Comparison of ENCODE assay signal across 8 cellular contexts in genomic region chr4:77473509-77473908, GRCh38.
DNase-seq lines count a peak whose midpoint lies in the region; ATAC-seq and TF ChIP-seq lines count a peak whose summit lies in the region.
"Had no signal": no experiment of that assay in that cellular context is flagged by ENCODE, and none has a peak within 500 bp of the region (broad histone marks: within the 10 kb centered on the region; RNA-seq: fewer than 3 reads in every experiment).

No MANE protein-coding gene starts in this region.

- no peak overlapping the region for H3K4me3 ChIP-seq in KMS-11 (IDR thresholded peaks at IDR 0.05; ENCODE audit: insufficient read depth, low read depth, low read length)
- no peak overlapping the region for H3K4me3 ChIP-seq in psoas muscle
- no peak overlapping the region for H3K4me3 ChIP-seq in esophagus muscularis mucosa

- WGBS in psoas muscle, 3 donors = 40 to 63% (median 60%) methylated on average over 1 of the region's 1 CpG
- WGBS in esophagus muscularis mucosa = 43% methylated on average over 1 of the region's 1 CpG

- DNase-seq in chondrocyte (ENCODE audit: low spot score) (no peak), psoas muscle (no peak), esophagus muscularis mucosa (ENCODE audit: extremely low spot score) (no peak), H4 (ENCODE audit: low spot score) (no peak)
- no peak for DNase-seq in activated CD4-positive, alpha-beta T cell treated with anti-CD3 and anti-CD28 coated beads, Interleukin-2, amount 10 ng/mL, durations not matched to agents 7 days and 5 days

- no peaks in the 10 kb centered on the region for H3K79me2 ChIP-seq in KMS-11 (ENCODE audit: insufficient read depth, low read depth)

- intact Hi-C loops in psoas muscle (cut with DNase I) (no loop called here), esophagus muscularis mucosa (cut with DNase I) (no loop called here)

- H3K4me2 ChIP-seq in KMS-11 = no peak overlapping the region

- H3K27me3 ChIP-seq in KMS-11 (ENCODE audit: insufficient read depth, low read depth) = no peaks in the 10 kb centered on the region
- H3K27me3 ChIP-seq in psoas muscle (ENCODE audit: insufficient read depth in 3 of 3, low read length in 2 of 3) = peaks cover 0 to 2% (median 0%) of the 10 kb centered on the region in 3 donors
- no peaks in the 10 kb centered on the region for H3K27me3 ChIP-seq in esophagus muscularis mucosa

- H3K27ac Mint-ChIP-seq in chondrocyte (ENCODE audit: unreplicated experiment) = no peak overlapping the region
- no peak overlapping the region for H3K27ac Mint-ChIP-seq in activated CD4-positive, alpha-beta T cell treated with anti-CD3 and anti-CD28 coated beads, Interleukin-2, amount 10 ng/mL, durations not matched to agents 7 days and 5 days
- H3K27ac Mint-ChIP-seq: activated naive CD4-positive, alpha-beta T cell treated with anti-CD3 and anti-CD28 coated beads, Interleukin-2, amount 50 U/mL, for 24 hours had no signal

- TF ChIP-seq EP300 in esophagus muscularis mucosa (IDR thresholded peaks at IDR 0.05) = no peak

- no peak for TF ChIP-seq POLR2A in esophagus muscularis mucosa (IDR thresholded peaks at IDR 0.05; ENCODE audit: low read depth)

- peak; percentile 80 for TF ChIP-seq CTCF in KMS-11 (conservative IDR thresholded peaks at IDR 0.05; ENCODE audit: low read depth, low read length)
- peak; percentile 57 for TF ChIP-seq CTCF in chondrocyte (IDR thresholded peaks at IDR 0.05)
- peak; percentile 14 for TF ChIP-seq CTCF in psoas muscle (IDR thresholded peaks at IDR 0.05)
- peak in 1 of 3 experiments; percentile 19 for TF ChIP-seq CTCF in esophagus muscularis mucosa (IDR thresholded peaks at IDR 0.05)

- POLR2A ChIA-PET in activated CD4-positive, alpha-beta T cell treated with anti-CD3 and anti-CD28 coated beads, Interleukin-2, amount 10 ng/mL, durations not matched to agents 7 days and 5 days (lab: Charles Lee) = no interaction called here

- CTCF ChIA-PET in activated CD4-positive, alpha-beta T cell treated with anti-CD3 and anti-CD28 coated beads, Interleukin-2, amount 10 ng/mL, durations not matched to agents 7 days and 5 days (lab: Charles Lee) = interaction anchor here (0.6 to 0.8 kb wide), 3 partner anchors 11 to 739 kb away, joined by 3 to 6 read pairs (median 3); no protein-coding TSS in a partner anchor

- no peaks in the 10 kb centered on the region for H3K36me3 Mint-ChIP-seq in chondrocyte (ENCODE audit: low read depth)
- no peaks in the 10 kb centered on the region for H3K36me3 Mint-ChIP-seq in activated CD4-positive, alpha-beta T cell treated with anti-CD3 and anti-CD28 coated beads, Interleukin-2, amount 10 ng/mL, durations not matched to agents 7 days and 5 days (ENCODE audit: low read depth)
- H3K36me3 Mint-ChIP-seq: activated naive CD4-positive, alpha-beta T cell treated with anti-CD3 and anti-CD28 coated beads, Interleukin-2, amount 50 U/mL, for 24 hours had no signal

- no peaks in the 10 kb centered on the region for H3K9me3 ChIP-seq in psoas muscle
- no peaks in the 10 kb centered on the region for H3K9me3 ChIP-seq in esophagus muscularis mucosa

- H3K9ac ChIP-seq in KMS-11 = no peak overlapping the region

- H3K4me1 Mint-ChIP-seq in chondrocyte (ENCODE audit: low read depth) = no peaks in the 10 kb centered on the region
- no peaks in the 10 kb centered on the region for H3K4me1 Mint-ChIP-seq in activated CD4-positive, alpha-beta T cell treated with anti-CD3 and anti-CD28 coated beads, Interleukin-2, amount 10 ng/mL, durations not matched to agents 7 days and 5 days
- H3K4me1 Mint-ChIP-seq: activated naive CD4-positive, alpha-beta T cell treated with anti-CD3 and anti-CD28 coated beads, Interleukin-2, amount 50 U/mL, for 24 hours had no signal

- ATAC-seq in GM18861 (IDR thresholded peaks at IDR 0.05; ENCODE audit: unreplicated experiment) (peak; percentile 72), psoas muscle (no peak)

- H3K36me3 ChIP-seq in KMS-11 (ENCODE audit: insufficient read depth) = no peaks in the 10 kb centered on the region
- no peaks in the 10 kb centered on the region for H3K36me3 ChIP-seq in psoas muscle (ENCODE audit: insufficient read depth in 1 of 2, low read depth in 1 of 2)
- H3K36me3 ChIP-seq in esophagus muscularis mucosa = no peaks in the 10 kb centered on the region

- no peaks in the 10 kb centered on the region for H4K20me1 ChIP-seq in KMS-11 (ENCODE audit: insufficient read depth)

- no peaks in the 10 kb centered on the region for H3K4me1 ChIP-seq in KMS-11 (ENCODE audit: low read depth, poor library complexity, severe bottlenecking)
- no peaks in the 10 kb centered on the region for H3K4me1 ChIP-seq in psoas muscle
- no peaks in the 10 kb centered on the region for H3K4me1 ChIP-seq in esophagus muscularis mucosa

- peaks cover 10% of the 10 kb centered on the region for H3K9me3 Mint-ChIP-seq in chondrocyte (ENCODE audit: low read depth)
- H3K9me3 Mint-ChIP-seq in activated CD4-positive, alpha-beta T cell treated with anti-CD3 and anti-CD28 coated beads, Interleukin-2, amount 10 ng/mL, durations not matched to agents 7 days and 5 days = peaks cover 3% of the 10 kb centered on the region
- H3K9me3 Mint-ChIP-seq: activated naive CD4-positive, alpha-beta T cell treated with anti-CD3 and anti-CD28 coated beads, Interleukin-2, amount 50 U/mL, for 24 hours had no signal

- H3K27me3 Mint-ChIP-seq in chondrocyte (ENCODE audit: low read depth) = peaks cover 53% of the 10 kb centered on the region
- H3K27me3 Mint-ChIP-seq in activated CD4-positive, alpha-beta T cell treated with anti-CD3 and anti-CD28 coated beads, Interleukin-2, amount 10 ng/mL, durations not matched to agents 7 days and 5 days = peaks cover 33% of the 10 kb centered on the region

- no peak overlapping the region for H3K4me3 Mint-ChIP-seq in chondrocyte (ENCODE audit: unreplicated experiment)
- H3K4me3 Mint-ChIP-seq in activated CD4-positive, alpha-beta T cell treated with anti-CD3 and anti-CD28 coated beads, Interleukin-2, amount 10 ng/mL, durations not matched to agents 7 days and 5 days = no peak overlapping the region
- H3K4me3 Mint-ChIP-seq: activated naive CD4-positive, alpha-beta T cell treated with anti-CD3 and anti-CD28 coated beads, Interleukin-2, amount 50 U/mL, for 24 hours had no signal

- H3K27ac ChIP-seq in KMS-11 (no peak overlapping the region), psoas muscle (no peak overlapping the region), esophagus muscularis mucosa (replicated peaks in 1 of 4) (no peak overlapping the region)

- no peak overlapping the region for H2AFZ ChIP-seq in KMS-11 (ENCODE audit: low read depth)
